Comparison of ENCODE assay signal across 8 cellular contexts in genomic region chr19:49849433-49850220, GRCh38. TPM values are rescaled to one million over a fixed set of nuclear protein-coding genes. Genes with fewer than 3 reads are reported as not detected.
DNase-seq lines count a peak whose midpoint lies in the region; ATAC-seq and TF ChIP-seq lines count a peak whose summit lies in the region.

No MANE protein-coding gene starts in this region.

- H3K27me3 ChIP-seq in WERI-Rb-1 (ENCODE audit: insufficient read depth, low read depth, severe bottlenecking) = no peaks in the 10 kb centered on the region
- H3K27me3 ChIP-seq in right cardiac atrium (ENCODE audit: control insufficient read depth, insufficient read depth) = no peaks in the 10 kb centered on the region
- H3K27me3 ChIP-seq in spleen (replicated peaks in 1 of 7) = peaks cover 0 to 5% (median 0%) of the 10 kb centered on the region in 7 donors

- ATAC-seq in right cardiac atrium (no peak), HG03139 (IDR thresholded peaks at IDR 0.05; ENCODE audit: unreplicated experiment) (no peak)

- H3K36me3 ChIP-seq in WERI-Rb-1 = peaks cover 22% of the 10 kb centered on the region
- H3K36me3 ChIP-seq in spleen = peaks cover 0 to 6% (median 3%) of the 10 kb centered on the region in 6 donors

- H3K4me1 ChIP-seq in right cardiac atrium (ENCODE audit: control insufficient read depth, insufficient read depth, low read length) (peaks cover 6% of the 10 kb centered on the region), spleen (peaks cover 14 to 74% (median 51%) of the 10 kb centered on the region in 6 donors)

- TF ChIP-seq CTCF in WERI-Rb-1 (IDR thresholded peaks at IDR 0.05; ENCODE audit: low read depth, low read length) (no peak), spleen (IDR thresholded peaks at IDR 0.05 in 8 of 11, conservative IDR thresholded peaks at IDR 0.05 in 3 of 11) (no peak)

- H3K27ac ChIP-seq in WERI-Rb-1 (no peak overlapping the region; the same call in none of the 2 replicates), right cardiac atrium (ENCODE audit: low read length) (peak overlapping the region; percentile 53), spleen (peak overlapping the region in 6 of 8 donors; percentile 97 to 100 (median 99))

- H3K9me3 ChIP-seq in WERI-Rb-1 (ENCODE audit: severe bottlenecking) (no peaks in the 10 kb centered on the region), right cardiac atrium (ENCODE audit: control insufficient read depth, low read length) (no peaks in the 10 kb centered on the region), spleen (peaks cover 0 to 6% (median 0%) of the 10 kb centered on the region in 8 donors)

- WGBS in right cardiac atrium = 91% methylated on average over 15 of the region's 15 CpGs
- WGBS in spleen, 5 donors = 88 to 92% (median 91%) methylated on average over 15 of the region's 15 CpGs

- H3K4me3 ChIP-seq in WERI-Rb-1 (ENCODE audit: low read depth, low read length) (peak overlapping the region; percentile 70; the same call in 1 of the 2 replicates), right cardiac atrium (ENCODE audit: low read length) (peak overlapping the region; percentile 21), spleen (peak overlapping the region in 4 of 8 donors; percentile 76 to 95 (median 86))

- intact Hi-C loops in right cardiac atrium (cut with DNase I) (loop anchor here in 1 of 4 donors (10.0 kb wide), 1 partner anchor 165 kb away; the partner anchor contains the start of gene ADM5), spleen (cut with DNase I; ENCODE audit: low total_unique reads) (no loop called here)

- peak; percentile 25 for DNase-seq in DMS 273 (lab: John Stamatoyannopoulos, UW; ENCODE audit: unreplicated experiment)
- no peak for DNase-seq in DMS 273 treated with DMSO at 0.1 percent for 48 hours (lab: John Stamatoyannopoulos, UW)
- no peak for DNase-seq in WERI-Rb-1
- DNase-seq in right cardiac atrium = peak in 2 of 3 donors; percentile 15 to 35
- no peak for DNase-seq in spleen
- no peak for DNase-seq in HCEC 1CT
- no peak for DNase-seq in stimulated activated CD8-positive, alpha-beta memory T cell treated with anti-CD3 and anti-CD28 coated beads, Interleukin-4, amount 100 ng/mL, for 48 hours

- TF ChIP-seq POLR2A in spleen (IDR thresholded peaks at IDR 0.05) = no peak

RNA-seq across cellular contexts. Expression of gene PTOV1, which starts 1.3 kb away (rescaled TPM):
- total RNA-seq in right cardiac atrium = 100 to 1,000 TPM; 127 to 146 (median 141) TPM
- polyA plus RNA-seq in right cardiac atrium = 134 TPM
- 100 to 1,000 TPM in 3 of 7 donors, 10 to 100 TPM in 4; 69.6 to 127 (median 98.4) TPM for total RNA-seq in spleen
- polyA plus RNA-seq in spleen = 100 to 1,000 TPM in 1 of 3 donors, 10 to 100 TPM in 2; 61.4 to 120 (median 70.9) TPM

RNA-seq across cellular contexts. Expression of gene PNKP, which starts 17.7 kb away (rescaled TPM):
- 100 to 1,000 TPM in 1 of 4 donors, 10 to 100 TPM in 3; 38.6 to 144 (median 42.9) TPM for total RNA-seq in right cardiac atrium
- 40.8 TPM for polyA plus RNA-seq in right cardiac atrium
- total RNA-seq in spleen = 100 to 1,000 TPM in 5 of 7 donors, 10 to 100 TPM in 2; 80.9 to 203 (median 111) TPM
- polyA plus RNA-seq in spleen = 100 to 1,000 TPM in 1 of 3 donors, 10 to 100 TPM in 2; 36.6 to 135 (median 66.2) TPM

RNA-seq across cellular contexts. Expression of gene AKT1S1, which starts 27.5 kb away (rescaled TPM):
- total RNA-seq in right cardiac atrium (10 to 100 TPM; 32.4 to 38.7 (median 36.4) TPM), spleen (10 to 100 TPM in 6 of 7 donors, 1 to 10 TPM in 1; 8.7 to 27.8 (median 20.1) TPM)
- polyA plus RNA-seq in right cardiac atrium (40.2 TPM), spleen (10 to 100 TPM; 11.6 to 24.8 (median 13.9) TPM)

RNA-seq across cellular contexts. Expression of gene TBC1D17, which starts 27.9 kb away (rescaled TPM):
- total RNA-seq in right cardiac atrium (10 to 100 TPM; 35.7 to 45.7 (median 42.1) TPM), spleen (10 to 100 TPM; 26.8 to 53.5 (median 38.2) TPM)
- polyA plus RNA-seq in right cardiac atrium (35.6 TPM), spleen (10 to 100 TPM; 20.8 to 39.8 (median 34.9) TPM)

RNA-seq across cellular contexts. Expression of gene MED25, which starts 31.5 kb away (rescaled TPM):
- 10 to 100 TPM; 37.8 to 50.4 (median 43.1) TPM for total RNA-seq in right cardiac atrium
- polyA plus RNA-seq in right cardiac atrium = 39.2 TPM
- 10 to 100 TPM; 29.4 to 61.0 (median 50.7) TPM for total RNA-seq in spleen
- polyA plus RNA-seq in spleen = 10 to 100 TPM; 26.6 to 42.7 (median 35.3) TPM

Comparison
In these comparisons a context has a peak if more than half of its experiments do, and no peak if none do; other contexts are left out.
1. DNase-seq: peak in DMS 273 (single experiment) and right cardiac atrium (2 of 3); none in DMS 273 treated with DMSO at 0.1 percent for 48 hours (single experiment), WERI-Rb-1 (single experiment), spleen (single experiment), HCEC 1CT (single experiment) and stimulated activated CD8-positive, alpha-beta memory T cell treated with anti-CD3 and anti-CD28 coated beads, Interleukin-4, amount 100 ng/mL, for 48 hours (single experiment).